In genomic region chr20:41172296-41173140, GRCh38 we compare ENCODE assay signal across 10 cellular contexts. TPM values are rescaled to one million over a fixed set of nuclear protein-coding genes. Genes with fewer than 3 reads are reported as not detected.
DNase-seq lines count a peak whose midpoint lies in the region; ATAC-seq and TF ChIP-seq lines count a peak whose summit lies in the region.
"Had no signal": no experiment of that assay in that cellular context is flagged by ENCODE, and none has a peak within 500 bp of the region (broad histone marks: within the 10 kb centered on the region; RNA-seq: fewer than 3 reads in every experiment).

No MANE protein-coding gene starts in this region.

- H3K4me1 Mint-ChIP-seq in CD4-positive, CD25-positive, alpha-beta regulatory T cell = peaks cover 0 to 20% (median 14%) of the 10 kb centered on the region in 4 donors
- H3K4me1 Mint-ChIP-seq in activated CD4-positive, alpha-beta memory T cell treated with anti-CD3 and anti-CD28 coated beads, Interleukin-2, amount 10 ng/mL, durations not matched to agents 7 days and 5 days = peaks cover 18% of the 10 kb centered on the region

- no peaks in the 10 kb centered on the region for H3K4me1 ChIP-seq in CD4-positive, CD25-positive, alpha-beta regulatory T cell (ENCODE audit: control insufficient read depth, insufficient read depth, low read length, poor library complexity, severe bottlenecking)
- H3K4me1 ChIP-seq in ovary (ENCODE audit: insufficient read depth) = peaks cover 3% of the 10 kb centered on the region

- H3K27ac Mint-ChIP-seq in CD4-positive, CD25-positive, alpha-beta regulatory T cell = peak overlapping the region in 1 of 3 donors; percentile 54
- no peak overlapping the region for H3K27ac Mint-ChIP-seq in activated CD4-positive, alpha-beta memory T cell treated with anti-CD3 and anti-CD28 coated beads, Interleukin-2, amount 10 ng/mL, durations not matched to agents 7 days and 5 days

- peaks cover 42% of the 10 kb centered on the region for H3K36me3 Mint-ChIP-seq in CD4-positive, CD25-positive, alpha-beta regulatory T cell
- peaks cover 90% of the 10 kb centered on the region for H3K36me3 Mint-ChIP-seq in activated CD4-positive, alpha-beta memory T cell treated with anti-CD3 and anti-CD28 coated beads, Interleukin-2, amount 10 ng/mL, durations not matched to agents 7 days and 5 days (ENCODE audit: low read depth)

- no peak overlapping the region for H3K4me3 Mint-ChIP-seq in CD4-positive, CD25-positive, alpha-beta regulatory T cell
- no peak overlapping the region for H3K4me3 Mint-ChIP-seq in activated CD4-positive, alpha-beta memory T cell treated with anti-CD3 and anti-CD28 coated beads, Interleukin-2, amount 10 ng/mL, durations not matched to agents 7 days and 5 days

- H3K27ac ChIP-seq in CD4-positive, CD25-positive, alpha-beta regulatory T cell (ENCODE audit: insufficient read depth, low read length, poor library complexity, severe bottlenecking) = peak overlapping the region; percentile 17
- peak overlapping the region; percentile 7 to 43 for H3K27ac ChIP-seq in ovary
- H3K27ac ChIP-seq: KMS-11, SJCRH30 had no signal

- no peaks in the 10 kb centered on the region for H3K27me3 Mint-ChIP-seq in CD4-positive, CD25-positive, alpha-beta regulatory T cell
- H3K27me3 Mint-ChIP-seq in activated CD4-positive, alpha-beta memory T cell treated with anti-CD3 and anti-CD28 coated beads, Interleukin-2, amount 10 ng/mL, durations not matched to agents 7 days and 5 days = no peaks in the 10 kb centered on the region

- CTCF ChIA-PET in activated CD4-positive, alpha-beta memory T cell treated with anti-CD3 and anti-CD28 coated beads, Interleukin-2, amount 10 ng/mL, durations not matched to agents 7 days and 5 days (lab: Charles Lee) = interaction anchor here (0.6 to 3.8 kb wide), 26 partner anchors 10 to 239 kb away, joined by 3 to 30 read pairs (median 4); partner anchors contain the start of gene LPIN3

- no peaks in the 10 kb centered on the region for H3K27me3 ChIP-seq in CD4-positive, CD25-positive, alpha-beta regulatory T cell (ENCODE audit: control insufficient read depth, insufficient read depth, low read length)
- H3K27me3 ChIP-seq in ovary = no peaks in the 10 kb centered on the region
- H3K27me3 ChIP-seq: SJCRH30 had no signal

- H3K9me3 ChIP-seq in CD4-positive, CD25-positive, alpha-beta regulatory T cell (ENCODE audit: control insufficient read depth in 2 of 2, low read length in 2 of 2) = no peaks in the 10 kb centered on the region
- H3K9me3 ChIP-seq in ovary = no peaks in the 10 kb centered on the region
- H3K9me3 ChIP-seq: SJCRH30 had no signal

- no peak for TF ChIP-seq POLR2A in ovary (IDR thresholded peaks at IDR 0.05)

- H3K4me3 ChIP-seq in CD4-positive, CD25-positive, alpha-beta regulatory T cell (ENCODE audit: low read depth, low read length) = no peak overlapping the region
- H3K4me3 ChIP-seq in fibroblast of mammary gland (ENCODE audit: control insufficient read depth, low read depth, low read length) = no peak overlapping the region
- no peak overlapping the region for H3K4me3 ChIP-seq in ovary
- H3K4me3 ChIP-seq: SJCRH30 had no signal

- intact Hi-C loops in ovary (cut with DNase I) = loop anchor here (1.0 to 5.0 kb wide), 3 partner anchors 60 to 168 kb away; partner anchors contain the start of gene LPIN3 (in 2 of the 4)

- 41 to 48% (median 45%) methylated on average over 18 of the region's 18 CpGs for WGBS in ovary, 3 donors

- peaks cover 92% of the 10 kb centered on the region for H3K36me3 ChIP-seq in CD4-positive, CD25-positive, alpha-beta regulatory T cell (ENCODE audit: control insufficient read depth, insufficient read depth, low read length)
- H3K36me3 ChIP-seq in ovary = no peaks in the 10 kb centered on the region

- TF ChIP-seq EP300 in ovary (IDR thresholded peaks at IDR 0.05) = no peak

- DNase-seq in CD4-positive, CD25-positive, alpha-beta regulatory T cell = no peak
- DNase-seq in activated CD4-positive, alpha-beta memory T cell treated with anti-CD3 and anti-CD28 coated beads, Interleukin-2, amount 10 ng/mL, durations not matched to agents 7 days and 5 days = peak; percentile 16
- DNase-seq in fibroblast of mammary gland (ENCODE audit: low read depth) = peak; percentile 27
- peak in 4 of 5 donors; percentile 15 to 48 (median 43) for DNase-seq in ovary
- no peak for DNase-seq in DMS153 (lab: John Stamatoyannopoulos, UW)
- no peak for DNase-seq in A172 (ENCODE audit: low spot score)
- DNase-seq in SK-N-DZ (ENCODE audit: low spot score) = no peak

- TF ChIP-seq CTCF in fibroblast of mammary gland (conservative IDR thresholded peaks at IDR 0.05; ENCODE audit: control insufficient read depth, insufficient read depth, low read depth, low read length) (no peak), ovary (IDR thresholded peaks at IDR 0.05) (no peak)

- ATAC-seq in CD4-positive, CD25-positive, alpha-beta regulatory T cell (ENCODE audit: low read depth in 2 of 2) = no peak
- no peak for ATAC-seq in GM18907 (IDR thresholded peaks at IDR 0.05; ENCODE audit: unreplicated experiment)

- H3K9me3 Mint-ChIP-seq in CD4-positive, CD25-positive, alpha-beta regulatory T cell = no peaks in the 10 kb centered on the region
- no peaks in the 10 kb centered on the region for H3K9me3 Mint-ChIP-seq in activated CD4-positive, alpha-beta memory T cell treated with anti-CD3 and anti-CD28 coated beads, Interleukin-2, amount 10 ng/mL, durations not matched to agents 7 days and 5 days

- POLR2A ChIA-PET in activated CD4-positive, alpha-beta memory T cell treated with anti-CD3 and anti-CD28 coated beads, Interleukin-2, amount 10 ng/mL, durations not matched to agents 7 days and 5 days (lab: Charles Lee) = interaction anchor here (0.7 to 2.5 kb wide), 7 partner anchors 15 to 165 kb away, joined by 3 to 12 read pairs (median 4); no protein-coding TSS in a partner anchor

RNA-seq across cellular contexts. Expression of gene PLCG1, which starts 35.2 kb away (rescaled TPM):
- total RNA-seq in CD4-positive, CD25-positive, alpha-beta regulatory T cell = 540 TPM
- 10 to 100 TPM; 30.4 to 36.1 (median 33.0) TPM for polyA plus RNA-seq in CD4-positive, CD25-positive, alpha-beta regulatory T cell
- total RNA-seq in activated CD4-positive, alpha-beta memory T cell treated with anti-CD3 and anti-CD28 coated beads, Interleukin-2, amount 10 ng/mL, durations not matched to agents 7 days and 5 days = 100 to 1,000 TPM; 267 to 286 TPM
- 100 to 1,000 TPM in 5 of 7 donors, 10 to 100 TPM in 2; 63.0 to 158 (median 104) TPM for total RNA-seq in ovary
- 10 to 100 TPM; 56.1 to 77.2 TPM for polyA plus RNA-seq in ovary
- 79.6 and 82.9 TPM in 2 replicates for total RNA-seq in A172 (2014; rRNA removed; shearing (Covaris generic))
- 137 and 176 TPM in 2 replicates for polyA plus RNA-seq in SK-N-DZ (2014; cell fraction: cytosol; rRNA removed)
- 1,191 and 1,360 TPM in 2 replicates for polyA plus RNA-seq in SK-N-DZ (2014; cell fraction: nucleus; rRNA removed)

Comparison
In these comparisons a context has a peak if more than half of its experiments do, and no peak if none do; other contexts are left out.
1. DNase-seq: peak in activated CD4-positive, alpha-beta memory T cell treated with anti-CD3 and anti-CD28 coated beads, Interleukin-2, amount 10 ng/mL, durations not matched to agents 7 days and 5 days (single experiment), fibroblast of mammary gland (single experiment) and ovary (4 of 5); none in CD4-positive, CD25-positive, alpha-beta regulatory T cell (0 of 3), DMS153 (single experiment), A172 (single experiment) and SK-N-DZ (single experiment).